Comparison of ENCODE assay signal across 1 cellular context in the genomic region with DNA sequence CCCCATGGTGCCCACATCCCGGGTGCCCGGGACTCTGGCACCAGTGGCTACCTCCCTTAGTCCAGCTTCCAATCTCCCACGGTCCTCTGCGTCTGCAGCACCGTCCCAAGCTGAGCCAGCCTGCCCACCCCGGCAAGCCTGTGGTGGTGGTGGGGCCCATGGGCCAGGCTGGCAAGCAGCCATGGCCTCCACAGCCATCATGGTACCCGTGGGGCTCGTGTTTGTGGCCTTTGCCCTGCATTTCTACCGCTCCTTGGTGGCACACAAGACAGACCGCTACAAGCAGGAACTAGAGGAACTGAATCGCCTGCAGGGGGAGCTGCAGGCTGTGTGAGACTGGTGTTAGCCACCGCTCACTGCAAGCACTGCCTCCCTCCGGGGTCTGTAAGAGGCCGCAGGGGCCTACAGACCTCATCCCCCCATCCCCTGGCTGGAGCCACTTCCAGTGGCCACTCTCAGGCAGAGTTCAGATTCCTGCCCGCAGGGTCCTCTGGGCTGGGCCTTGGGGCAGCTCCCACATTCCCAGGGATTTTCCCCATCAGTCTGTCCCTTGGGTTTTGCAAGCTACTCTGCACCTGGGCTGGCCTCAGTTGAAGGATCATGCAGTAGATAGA.
TF ChIP-seq lines count a peak whose summit lies in the region.

No MANE protein-coding gene starts in this region.

TF ChIP-seq in GM12878, 131 proteins besides CTCF, POLR2A, EP300 and RAD21:
- TF ChIP-seq RUNX3 (IDR thresholded peaks at IDR 0.05; ENCODE audit: low read length) = peak; percentile 20; the same call in 1 of the 2 replicates
- TF ChIP-seq, protein P1, sequence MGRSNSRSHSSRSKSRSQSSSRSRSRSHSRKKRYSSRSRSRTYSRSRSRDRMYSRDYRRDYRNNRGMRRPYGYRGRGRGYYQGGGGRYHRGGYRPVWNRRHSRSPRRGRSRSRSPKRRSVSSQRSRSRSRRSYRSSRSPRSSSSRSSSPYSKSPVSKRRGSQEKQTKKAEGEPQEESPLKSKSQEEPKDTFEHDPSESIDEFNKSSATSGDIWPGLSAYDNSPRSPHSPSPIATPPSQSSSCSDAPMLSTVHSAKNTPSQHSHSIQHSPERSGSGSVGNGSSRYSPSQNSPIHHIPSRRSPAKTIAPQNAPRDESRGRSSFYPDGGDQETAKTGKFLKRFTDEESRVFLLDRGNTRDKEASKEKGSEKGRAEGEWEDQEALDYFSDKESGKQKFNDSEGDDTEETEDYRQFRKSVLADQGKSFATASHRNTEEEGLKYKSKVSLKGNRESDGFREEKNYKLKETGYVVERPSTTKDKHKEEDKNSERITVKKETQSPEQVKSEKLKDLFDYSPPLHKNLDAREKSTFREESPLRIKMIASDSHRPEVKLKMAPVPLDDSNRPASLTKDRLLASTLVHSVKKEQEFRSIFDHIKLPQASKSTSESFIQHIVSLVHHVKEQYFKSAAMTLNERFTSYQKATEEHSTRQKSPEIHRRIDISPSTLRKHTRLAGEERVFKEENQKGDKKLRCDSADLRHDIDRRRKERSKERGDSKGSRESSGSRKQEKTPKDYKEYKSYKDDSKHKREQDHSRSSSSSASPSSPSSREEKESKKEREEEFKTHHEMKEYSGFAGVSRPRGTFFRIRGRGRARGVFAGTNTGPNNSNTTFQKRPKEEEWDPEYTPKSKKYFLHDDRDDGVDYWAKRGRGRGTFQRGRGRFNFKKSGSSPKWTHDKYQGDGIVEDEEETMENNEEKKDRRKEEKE (IDR thresholded peaks at IDR 0.05) = no peak
- TF ChIP-seq MYC (IDR thresholded peaks at IDR 0.05; ENCODE audit: insufficient read depth, insufficient read length, insufficient replicate concordance, low read length, severe bottlenecking) = peak; percentile 21
- peak; percentile 46; the same call in 1 of the 2 replicates for TF ChIP-seq IKZF1 (conservative IDR thresholded peaks at IDR 0.05)
- peak; percentile 18 to 25; a peak in 2 of 4 replicates for TF ChIP-seq IKZF2 (IDR thresholded peaks at IDR 0.05)
- TF ChIP-seq SIX5 (IDR thresholded peaks at IDR 0.05; ENCODE audit: low read depth, low read length, severe bottlenecking) = no peak
- TF ChIP-seq YY1 (IDR thresholded peaks at IDR 0.05; ENCODE audit: low read depth, low read length) = peak; percentile 69
- TF ChIP-seq, protein P2, sequence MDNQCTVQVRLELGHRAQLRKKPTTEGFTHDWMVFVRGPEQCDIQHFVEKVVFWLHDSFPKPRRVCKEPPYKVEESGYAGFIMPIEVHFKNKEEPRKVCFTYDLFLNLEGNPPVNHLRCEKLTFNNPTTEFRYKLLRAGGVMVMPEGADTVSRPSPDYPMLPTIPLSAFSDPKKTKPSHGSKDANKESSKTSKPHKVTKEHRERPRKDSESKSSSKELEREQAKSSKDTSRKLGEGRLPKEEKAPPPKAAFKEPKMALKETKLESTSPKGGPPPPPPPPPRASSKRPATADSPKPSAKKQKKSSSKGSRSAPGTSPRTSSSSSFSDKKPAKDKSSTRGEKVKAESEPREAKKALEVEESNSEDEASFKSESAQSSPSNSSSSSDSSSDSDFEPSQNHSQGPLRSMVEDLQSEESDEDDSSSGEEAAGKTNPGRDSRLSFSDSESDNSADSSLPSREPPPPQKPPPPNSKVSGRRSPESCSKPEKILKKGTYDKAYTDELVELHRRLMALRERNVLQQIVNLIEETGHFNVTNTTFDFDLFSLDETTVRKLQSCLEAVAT (IDR thresholded peaks at IDR 0.05) = no peak
- TF ChIP-seq, protein P3, sequence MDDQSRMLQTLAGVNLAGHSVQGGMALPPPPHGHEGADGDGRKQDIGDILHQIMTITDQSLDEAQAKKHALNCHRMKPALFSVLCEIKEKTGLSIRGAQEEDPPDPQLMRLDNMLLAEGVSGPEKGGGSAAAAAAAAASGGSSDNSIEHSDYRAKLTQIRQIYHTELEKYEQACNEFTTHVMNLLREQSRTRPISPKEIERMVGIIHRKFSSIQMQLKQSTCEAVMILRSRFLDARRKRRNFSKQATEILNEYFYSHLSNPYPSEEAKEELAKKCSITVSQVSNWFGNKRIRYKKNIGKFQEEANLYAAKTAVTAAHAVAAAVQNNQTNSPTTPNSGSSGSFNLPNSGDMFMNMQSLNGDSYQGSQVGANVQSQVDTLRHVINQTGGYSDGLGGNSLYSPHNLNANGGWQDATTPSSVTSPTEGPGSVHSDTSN (IDR thresholded peaks at IDR 0.05; ENCODE audit: insufficient replicate concordance, low read depth, low read length) = no peak
- peak; percentile 61; the same call in 1 of the 2 replicates for TF ChIP-seq NBN (IDR thresholded peaks at IDR 0.05)
- peak; percentile 48 for TF ChIP-seq SMC3 (IDR thresholded peaks at IDR 0.05; ENCODE audit: borderline replicate concordance, low read length)
- TF ChIP-seq NR2C1 (IDR thresholded peaks at IDR 0.05) = no peak
- TF ChIP-seq BHLHE40 (IDR thresholded peaks at IDR 0.05; ENCODE audit: borderline replicate concordance in 1 of 2, low read depth in 2 of 2, low read length in 1 of 2) = 0 out of 4 replicates have a peak, but pooled peaks of 1 of the 2 experiments have one; percentile 7
- TF ChIP-seq MEF2B (IDR thresholded peaks at IDR 0.05; ENCODE audit: partially characterized antibody, poor library complexity, severe bottlenecking) = peak; percentile 42
- TF ChIP-seq, protein P4, sequence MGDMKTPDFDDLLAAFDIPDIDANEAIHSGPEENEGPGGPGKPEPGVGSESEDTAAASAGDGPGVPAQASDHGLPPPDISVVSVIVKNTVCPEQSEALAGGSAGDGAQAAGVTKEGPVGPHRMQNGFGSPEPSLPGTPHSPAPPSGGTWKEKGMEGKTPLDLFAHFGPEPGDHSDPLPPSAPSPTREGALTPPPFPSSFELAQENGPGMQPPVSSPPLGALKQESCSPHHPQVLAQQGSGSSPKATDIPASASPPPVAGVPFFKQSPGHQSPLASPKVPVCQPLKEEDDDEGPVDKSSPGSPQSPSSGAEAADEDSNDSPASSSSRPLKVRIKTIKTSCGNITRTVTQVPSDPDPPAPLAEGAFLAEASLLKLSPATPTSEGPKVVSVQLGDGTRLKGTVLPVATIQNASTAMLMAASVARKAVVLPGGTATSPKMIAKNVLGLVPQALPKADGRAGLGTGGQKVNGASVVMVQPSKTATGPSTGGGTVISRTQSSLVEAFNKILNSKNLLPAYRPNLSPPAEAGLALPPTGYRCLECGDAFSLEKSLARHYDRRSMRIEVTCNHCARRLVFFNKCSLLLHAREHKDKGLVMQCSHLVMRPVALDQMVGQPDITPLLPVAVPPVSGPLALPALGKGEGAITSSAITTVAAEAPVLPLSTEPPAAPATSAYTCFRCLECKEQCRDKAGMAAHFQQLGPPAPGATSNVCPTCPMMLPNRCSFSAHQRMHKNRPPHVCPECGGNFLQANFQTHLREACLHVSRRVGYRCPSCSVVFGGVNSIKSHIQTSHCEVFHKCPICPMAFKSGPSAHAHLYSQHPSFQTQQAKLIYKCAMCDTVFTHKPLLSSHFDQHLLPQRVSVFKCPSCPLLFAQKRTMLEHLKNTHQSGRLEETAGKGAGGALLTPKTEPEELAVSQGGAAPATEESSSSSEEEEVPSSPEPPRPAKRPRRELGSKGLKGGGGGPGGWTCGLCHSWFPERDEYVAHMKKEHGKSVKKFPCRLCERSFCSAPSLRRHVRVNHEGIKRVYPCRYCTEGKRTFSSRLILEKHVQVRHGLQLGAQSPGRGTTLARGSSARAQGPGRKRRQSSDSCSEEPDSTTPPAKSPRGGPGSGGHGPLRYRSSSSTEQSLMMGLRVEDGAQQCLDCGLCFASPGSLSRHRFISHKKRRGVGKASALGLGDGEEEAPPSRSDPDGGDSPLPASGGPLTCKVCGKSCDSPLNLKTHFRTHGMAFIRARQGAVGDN (IDR thresholded peaks at IDR 0.05) = no peak
- TF ChIP-seq, protein P5, sequence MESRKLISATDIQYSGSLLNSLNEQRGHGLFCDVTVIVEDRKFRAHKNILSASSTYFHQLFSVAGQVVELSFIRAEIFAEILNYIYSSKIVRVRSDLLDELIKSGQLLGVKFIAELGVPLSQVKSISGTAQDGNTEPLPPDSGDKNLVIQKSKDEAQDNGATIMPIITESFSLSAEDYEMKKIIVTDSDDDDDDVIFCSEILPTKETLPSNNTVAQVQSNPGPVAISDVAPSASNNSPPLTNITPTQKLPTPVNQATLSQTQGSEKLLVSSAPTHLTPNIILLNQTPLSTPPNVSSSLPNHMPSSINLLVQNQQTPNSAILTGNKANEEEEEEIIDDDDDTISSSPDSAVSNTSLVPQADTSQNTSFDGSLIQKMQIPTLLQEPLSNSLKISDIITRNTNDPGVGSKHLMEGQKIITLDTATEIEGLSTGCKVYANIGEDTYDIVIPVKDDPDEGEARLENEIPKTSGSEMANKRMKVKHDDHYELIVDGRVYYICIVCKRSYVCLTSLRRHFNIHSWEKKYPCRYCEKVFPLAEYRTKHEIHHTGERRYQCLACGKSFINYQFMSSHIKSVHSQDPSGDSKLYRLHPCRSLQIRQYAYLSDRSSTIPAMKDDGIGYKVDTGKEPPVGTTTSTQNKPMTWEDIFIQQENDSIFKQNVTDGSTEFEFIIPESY (IDR thresholded peaks at IDR 0.05) = peak; percentile 98
- TF ChIP-seq DPF2 (IDR thresholded peaks at IDR 0.05) = 0 out of 2 replicates have a peak, but pooled peaks have one; percentile 18
- no peak for TF ChIP-seq MTA3 (IDR thresholded peaks at IDR 0.05; ENCODE audit: borderline replicate concordance, low read length)
- no peak for TF ChIP-seq MEF2A (IDR thresholded peaks at IDR 0.05; ENCODE audit: insufficient read depth, low read depth, low read length)
- TF ChIP-seq, protein P6, sequence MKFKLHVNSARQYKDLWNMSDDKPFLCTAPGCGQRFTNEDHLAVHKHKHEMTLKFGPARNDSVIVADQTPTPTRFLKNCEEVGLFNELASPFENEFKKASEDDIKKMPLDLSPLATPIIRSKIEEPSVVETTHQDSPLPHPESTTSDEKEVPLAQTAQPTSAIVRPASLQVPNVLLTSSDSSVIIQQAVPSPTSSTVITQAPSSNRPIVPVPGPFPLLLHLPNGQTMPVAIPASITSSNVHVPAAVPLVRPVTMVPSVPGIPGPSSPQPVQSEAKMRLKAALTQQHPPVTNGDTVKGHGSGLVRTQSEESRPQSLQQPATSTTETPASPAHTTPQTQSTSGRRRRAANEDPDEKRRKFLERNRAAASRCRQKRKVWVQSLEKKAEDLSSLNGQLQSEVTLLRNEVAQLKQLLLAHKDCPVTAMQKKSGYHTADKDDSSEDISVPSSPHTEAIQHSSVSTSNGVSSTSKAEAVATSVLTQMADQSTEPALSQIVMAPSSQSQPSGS (IDR thresholded peaks at IDR 0.05; ENCODE audit: low read length) = no peak
